5 cellular contexts compared by ENCODE assay signal in genomic region chr7:1763911-1764310, GRCh38.
A peak's percentile ranks its signal among the peaks of the same experiment; 100 is the strongest.
DNase-seq lines count a peak whose midpoint lies in the region; ATAC-seq, FAIRE-seq and TF ChIP-seq lines count a peak whose summit lies in the region.
"Not testable (repeated sequence)": the region's sequence is repeated elsewhere in the genome, so short reads cannot be mapped to it uniquely, and the experiment has no call there.

No MANE protein-coding gene starts in this region.

- 39% methylated on average over 7 of the region's 15 CpGs for WGBS in K562 (ENCODE audit: insufficient coverage, low coverage, missing lambda C conversion rate)
- WGBS in HepG2 (ENCODE audit: low lambda C conversion rate), result 83% methylated on average over 5 of the region's 15 CpGs

- ATAC-seq in WTC11, K562, HepG2: not testable (repeated sequence)

- H3K36me3 ChIP-seq in K562 (ENCODE audit: control insufficient read depth, insufficient read depth, low read length); HepG2 (replicated peaks in 1 of 2; ENCODE audit: control insufficient read depth in 1 of 2, insufficient read depth in 2 of 2, low read length in 2 of 2): not testable (repeated sequence)

- in situ Hi-C loops in K562 (cut with MboI); HepG2 (cut with HindIII; ENCODE audit: extremely low pct_ligation_motif_present, low pct_unique_long_range_greater_than_20kb): not testable (repeated sequence)

- not testable (repeated sequence) for H3K4me3 ChIP-seq in K562; HepG2 (replicated peaks in 1 of 3; ENCODE audit: insufficient read depth in 1 of 3, low read depth in 2 of 3, low read length in 3 of 3)

- H3K9me3 Mint-ChIP-seq in WTC11, result not testable (repeated sequence)

- H3K9me3 ChIP-seq in K562 (replicated peaks; ENCODE audit: control insufficient read depth, insufficient read depth, low read depth, low read length); HepG2 (ENCODE audit: low read length): not testable (repeated sequence)

- H3K9me1 ChIP-seq in K562 (ENCODE audit: control insufficient read depth, insufficient read depth, low read length), result not testable (repeated sequence)

- not testable (repeated sequence) for H3K27ac Mint-ChIP-seq in WTC11

- H3K27ac ChIP-seq in K562 (ENCODE audit: extremely low read depth, low read depth, low read length); HepG2 (ENCODE audit: extremely low read length, insufficient read depth, low read length): not testable (repeated sequence)

- not testable (repeated sequence) for DNase-seq in WTC11 (ENCODE audit: low spot score); K562 (ENCODE audit: extremely low read depth in 1 of 4, low spot score in 3 of 4); HepG2 (ENCODE audit: low spot score)
- peak; percentile 31 for DNase-seq in cardiac septum (ENCODE audit: low spot score)
- DNase-seq in posterior vena cava (ENCODE audit: low spot score), result peak; percentile 38

- CTCF ChIA-PET in WTC11 (lab: Charles Lee); K562 (lab: Yijun Ruan, JAX; ENCODE audit: low intra/inter-chr PET ratio); HepG2 (lab: Yijun Ruan, JAX; ENCODE audit: low intra/inter-chr PET ratio, low total read pairs): not testable (repeated sequence)

- intact Hi-C loops in K562 (cut with micrococcal nuclease); cardiac septum (cut with DNase I); HepG2 (cut with micrococcal nuclease; ENCODE audit: unreplicated experiment); posterior vena cava (cut with DNase I): not testable (repeated sequence)

- H3K4me1 ChIP-seq in K562 (replicated peaks in 1 of 2; ENCODE audit: control insufficient read depth in 2 of 2, insufficient read depth in 2 of 2, low read length in 2 of 2), result peaks cover 0 to 14% of the 10 kb centered on the region in 2 experiments; a peak in 2 of 5 replicates
- peaks cover 22% of the 10 kb centered on the region for H3K4me1 ChIP-seq in HepG2 (ENCODE audit: insufficient read depth, low read length)

- not testable (repeated sequence) for H3K4me3 Mint-ChIP-seq in WTC11

- POLR2A ChIA-PET in WTC11 (lab: Charles Lee); K562 (lab: Yijun Ruan, JAX); HepG2 (lab: Yijun Ruan, JAX): not testable (repeated sequence)

- H3K36me3 Mint-ChIP-seq in WTC11, result not testable (repeated sequence)

- TF ChIP-seq CTCF in WTC11 (IDR thresholded peaks at IDR 0.05); K562 (IDR thresholded peaks at IDR 0.05 in 2 of 3, conservative IDR thresholded peaks at IDR 0.05 in 1 of 3; ENCODE audit: insufficient read depth in 2 of 3, low read depth in 1 of 3, low read length in 3 of 3); HepG2 (CRISPR knock-in tag; IDR thresholded peaks at IDR 0.05): not testable (repeated sequence)

- not testable (repeated sequence) for H3K27me3 Mint-ChIP-seq in WTC11 (ENCODE audit: low read depth)

- not testable (repeated sequence) for TF ChIP-seq RAD21 in K562 (CRISPR knock-in tag; conservative IDR thresholded peaks at IDR 0.05 in 1 of 2, IDR thresholded peaks at IDR 0.05 in 1 of 2); HepG2 (CRISPR knock-in tag; IDR thresholded peaks at IDR 0.05)

- not testable (repeated sequence) for H2AFZ ChIP-seq in K562 (ENCODE audit: low read depth, low read length); HepG2 (ENCODE audit: low read length)

- not testable (repeated sequence) for H4K20me1 ChIP-seq in K562 (replicated peaks; ENCODE audit: control insufficient read depth, insufficient read depth, low read length); HepG2 (ENCODE audit: insufficient read depth, low read length)

- TF ChIP-seq EP300 in K562 (IDR thresholded peaks at IDR 0.05; ENCODE audit: low read length); HepG2 (IDR thresholded peaks at IDR 0.05; ENCODE audit: low read depth in 2 of 2, low read length in 2 of 2); HepG2 (CRISPR knock-in tag; IDR thresholded peaks at IDR 0.05; ENCODE audit: borderline replicate concordance): not testable (repeated sequence)

- peaks cover 5 to 42% of the 10 kb centered on the region in 2 experiments; a peak in 4 of 5 replicates for H3K27me3 ChIP-seq in K562 (ENCODE audit: control insufficient read depth in 2 of 2, insufficient read depth in 2 of 2, low read length in 2 of 2)
- not testable (repeated sequence) for H3K27me3 ChIP-seq in HepG2 (ENCODE audit: control insufficient read depth in 1 of 2, insufficient read depth in 2 of 2, low read length in 2 of 2)

- BruUV-seq in K562 (replicated peaks; lab: Mats Ljungman, UMichigan); HepG2 (replicated peaks; lab: Mats Ljungman, UMichigan): not testable (repeated sequence)

- H3K4me2 ChIP-seq in K562 (ENCODE audit: insufficient read depth, low read length); HepG2 (ENCODE audit: low read depth, low read length): not testable (repeated sequence)

- not testable (repeated sequence) for FAIRE-seq in K562 (lab: Jason Lieb, UNC); HepG2 (lab: Jason Lieb, UNC)

- not testable (repeated sequence) for H3K4me1 Mint-ChIP-seq in WTC11

- not testable (repeated sequence) for H3K79me2 ChIP-seq in K562 (ENCODE audit: control insufficient read depth, insufficient read depth, low read length); HepG2 (ENCODE audit: insufficient read depth, low read length)

- not testable (repeated sequence) for TF ChIP-seq POLR2A in K562 (conservative IDR thresholded peaks at IDR 0.05); HepG2 (IDR thresholded peaks at IDR 0.05; ENCODE audit: insufficient read depth in 1 of 2, low read depth in 2 of 2, low read length in 2 of 2)

- H3K9ac ChIP-seq in K562 (ENCODE audit: insufficient read depth in 1 of 2, low read depth in 2 of 2, low read length in 2 of 2); HepG2 (ENCODE audit: insufficient read depth, low read depth, low read length): not testable (repeated sequence)

TF ChIP-seq in WTC11, 78 proteins besides CTCF, POLR2A, EP300 and RAD21:
- TF ChIP-seq ZNF263 (CRISPR knock-in tag; IDR thresholded peaks at IDR 0.05; ENCODE audit: low read depth), result peak; percentile 71; the same call in 1 of the 2 replicates

TF ChIP-seq in K562, 482 proteins besides CTCF, POLR2A, EP300 and RAD21:
- peak; percentile 96 for TF ChIP-seq ZNF263 (CRISPR knock-in tag; IDR thresholded peaks at IDR 0.05; ENCODE audit: borderline replicate concordance)

TF ChIP-seq in HepG2, 621 proteins besides CTCF, POLR2A, EP300 and RAD21:
- peak; percentile 97 for TF ChIP-seq ZNF263 (CRISPR knock-in tag; IDR thresholded peaks at IDR 0.05)
